Comparison of ENCODE assay signal across 10 cellular contexts in genomic region chr9:95188459-95188858, GRCh38.
A peak's percentile ranks its signal among the peaks of the same experiment; 100 is the strongest.
DNase-seq lines count a peak whose midpoint lies in the region; ATAC-seq, FAIRE-seq and TF ChIP-seq lines count a peak whose summit lies in the region.
"Had no signal": no experiment of that assay in that cellular context is flagged by ENCODE, and none has a peak within 500 bp of the region (broad histone marks: within the 10 kb centered on the region; RNA-seq: fewer than 3 reads in every experiment).

No MANE protein-coding gene starts in this region.

- no peak overlapping the region for H3K9ac ChIP-seq in mesenchymal stem cell (ENCODE audit: low read length)

- H3K4me2 ChIP-seq in mesenchymal stem cell (ENCODE audit: low read length, poor library complexity, severe bottlenecking) = no peak overlapping the region

- H3K36me3 ChIP-seq in heart left ventricle (no peaks in the 10 kb centered on the region), brain microvascular endothelial cell (replicated peaks) (no peaks in the 10 kb centered on the region), mesenchymal stem cell (ENCODE audit: control insufficient read depth in 1 of 2, insufficient read depth in 2 of 2, low read depth in 1 of 2, low read length in 2 of 2) (no peaks in the 10 kb centered on the region)

- TF ChIP-seq CTCF in heart left ventricle (IDR thresholded peaks at IDR 0.05) = no peak
- TF ChIP-seq CTCF in brain microvascular endothelial cell (IDR thresholded peaks at IDR 0.05; ENCODE audit: low read depth, low read length, missing control alignments) = no peak
- TF ChIP-seq CTCF in type B pancreatic cell (conservative IDR thresholded peaks at IDR 0.05) = no peak
- TF ChIP-seq CTCF in D721Med (IDR thresholded peaks at IDR 0.05; ENCODE audit: insufficient read depth, missing control alignments) = no peak

- H3K4ac ChIP-seq in mesenchymal stem cell (ENCODE audit: low read depth in 1 of 2, low read length in 2 of 2) = peak overlapping the region in 1 of 2 experiments; percentile 93

- peak overlapping the region; percentile 6 for H3K27ac Mint-ChIP-seq in type B pancreatic cell

- no peaks in the 10 kb centered on the region for H3K27me3 Mint-ChIP-seq in type B pancreatic cell

- peak overlapping the region; percentile 12 for H2BK120ac ChIP-seq in mesenchymal stem cell (ENCODE audit: low read depth, low read length)

- peak overlapping the region; percentile 76 for H4K8ac ChIP-seq in mesenchymal stem cell (ENCODE audit: low read length)

- in situ Hi-C loops in brain microvascular endothelial cell (cut with HindIII; ENCODE audit: low pct_ligation_motif_present, low sequenced_read_pairs) = no loop called here

- DNase-seq in heart left ventricle (no peak), Right ventricle myocardium inferior (ENCODE audit: missing footprints) (no peak), brain microvascular endothelial cell (peak; percentile 53), mesenchymal stem cell (peak; percentile 54), type B pancreatic cell (ENCODE audit: extremely low spot score, unreplicated experiment) (no peak), NK-92 (lab: John Stamatoyannopoulos, UW; ENCODE audit: unreplicated experiment) (no peak), D721Med (ENCODE audit: insufficient read length, low spot score) (no peak)
- DNase-seq in stimulated activated CD4-positive, alpha-beta T cell treated with anti-CD3 and anti-CD28 coated beads, Interleukin-15, amount 100 ng/mL, for 24 hours = no peak
- DNase-seq: head of caudate nucleus, mammary epithelial cell had no signal

- H3K14ac ChIP-seq in mesenchymal stem cell (ENCODE audit: low read length in 2 of 2) = no peak overlapping the region

- peaks cover 3% of the 10 kb centered on the region for H3K36me3 Mint-ChIP-seq in type B pancreatic cell

- H4K91ac ChIP-seq in mesenchymal stem cell (ENCODE audit: low read length) = peak overlapping the region; percentile 94

- peak overlapping the region in 1 of 2 experiments; percentile 96 for H2BK12ac ChIP-seq in mesenchymal stem cell (ENCODE audit: low read length in 2 of 2)

- H2AFZ ChIP-seq in mesenchymal stem cell (ENCODE audit: low read depth, low read length) = peak overlapping the region; percentile 68

- peak overlapping the region in 1 of 2 experiments; percentile 31 for H3K23ac ChIP-seq in mesenchymal stem cell (ENCODE audit: low read length in 2 of 2)

- no peak overlapping the region for H2BK5ac ChIP-seq in mesenchymal stem cell (ENCODE audit: low read depth, low read length, poor library complexity, severe bottlenecking)

- H3K9me3 ChIP-seq in heart left ventricle (no peaks in the 10 kb centered on the region), mesenchymal stem cell (ENCODE audit: control insufficient read depth, low read length) (no peaks in the 10 kb centered on the region)

- peaks cover 7% of the 10 kb centered on the region for H3K79me1 ChIP-seq in mesenchymal stem cell (replicated peaks; ENCODE audit: low read length, poor library complexity, severe bottlenecking)

- H3K4me3 Mint-ChIP-seq in type B pancreatic cell = no peak overlapping the region

- H3K4me1 Mint-ChIP-seq in type B pancreatic cell (ENCODE audit: unreplicated experiment) = peaks cover 26% of the 10 kb centered on the region

- ATAC-seq in heart left ventricle (peak; percentile 29 to 69 (median 48)), Right ventricle myocardium inferior (no peak)

- H3K18ac ChIP-seq in mesenchymal stem cell (ENCODE audit: low read depth in 1 of 2, low read length in 2 of 2) = peak overlapping the region; percentile 64 to 94

- no peak for FAIRE-seq in D721Med (lab: Jason Lieb, UNC)

- H2AK5ac ChIP-seq in mesenchymal stem cell (ENCODE audit: low read length, severe bottlenecking) = no peak overlapping the region

- intact Hi-C loops in heart left ventricle (cut with DNase I) (no loop called here), Right ventricle myocardium inferior (cut with DNase I) (loop anchor here (10.0 kb wide), 1 partner anchor 64 kb away; no protein-coding TSS in a partner anchor)

- peak overlapping the region in 9 of 12 donors; percentile 8 to 82 (median 62) for H3K27ac ChIP-seq in heart left ventricle
- H3K27ac ChIP-seq in brain microvascular endothelial cell = peak overlapping the region; percentile 41
- H3K27ac ChIP-seq in mesenchymal stem cell (ENCODE audit: low read length, poor library complexity, severe bottlenecking) = no peak overlapping the region

- peak overlapping the region in 2 of 12 donors; percentile 5 to 30 for H3K4me3 ChIP-seq in heart left ventricle
- no peak overlapping the region for H3K4me3 ChIP-seq in brain microvascular endothelial cell (ENCODE audit: low read depth, low read length)
- H3K4me3 ChIP-seq in mesenchymal stem cell (ENCODE audit: insufficient read depth in 1 of 2, low read depth in 1 of 2, low read length in 2 of 2) = no peak overlapping the region

- H3K27me3 ChIP-seq in heart left ventricle (no peaks in the 10 kb centered on the region), brain microvascular endothelial cell (replicated peaks) (no peaks in the 10 kb centered on the region), mesenchymal stem cell (ENCODE audit: control insufficient read depth in 1 of 2, insufficient read depth in 1 of 2, low read length in 2 of 2) (no peaks in the 10 kb centered on the region)

- peaks cover 4% of the 10 kb centered on the region for H3K9me3 Mint-ChIP-seq in type B pancreatic cell

- 37 to 50% (median 47%) methylated on average over 4 of the region's 4 CpGs for WGBS in heart left ventricle, 4 donors
- 13% methylated on average over 4 of the region's 4 CpGs for WGBS in mesenchymal stem cell

- H2BK15ac ChIP-seq in mesenchymal stem cell (ENCODE audit: low read depth, poor library complexity, severe bottlenecking) = no peak overlapping the region

- H3K4me1 ChIP-seq in heart left ventricle (peaks cover 0 to 26% (median 19%) of the 10 kb centered on the region in 12 donors), mesenchymal stem cell (ENCODE audit: control insufficient read depth, insufficient read depth, low read depth, low read length) (peaks cover 5% of the 10 kb centered on the region)

- TF ChIP-seq POLR2A in heart left ventricle (IDR thresholded peaks at IDR 0.05) = no peak

Comparison
In these comparisons a context has a peak if more than half of its experiments do, and no peak if none do; other contexts are left out.
1. DNase-seq: peak in brain microvascular endothelial cell (single experiment) and mesenchymal stem cell (single experiment); none in heart left ventricle (0 of 5), Right ventricle myocardium inferior (single experiment), type B pancreatic cell (single experiment), NK-92 (single experiment), D721Med (single experiment) and stimulated activated CD4-positive, alpha-beta T cell treated with anti-CD3 and anti-CD28 coated beads, Interleukin-15, amount 100 ng/mL, for 24 hours (single experiment).